ENCODE assay signal across 13 cellular contexts in the genomic region with DNA sequence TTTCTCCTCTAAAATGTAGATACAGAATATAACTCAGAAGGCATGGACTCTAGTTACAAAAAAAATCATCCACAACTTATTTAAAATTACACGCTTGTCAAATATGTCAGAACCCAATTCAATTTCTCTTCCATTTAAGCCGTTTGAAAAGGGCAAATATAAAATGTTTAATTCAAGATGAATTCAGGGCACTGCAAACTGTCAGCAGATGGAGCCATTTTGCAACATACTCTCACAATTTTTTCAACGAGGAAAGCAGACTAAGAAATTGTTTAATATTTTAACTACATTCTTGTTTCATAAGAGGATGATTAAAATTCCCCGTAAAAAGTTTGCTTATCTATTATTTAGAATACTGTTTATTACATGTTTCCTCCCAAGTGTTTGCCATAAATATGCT.
DNase-seq lines count a peak whose midpoint lies in the region; ATAC-seq and TF ChIP-seq lines count a peak whose summit lies in the region.
"Had no signal": no experiment of that assay in that cellular context is flagged by ENCODE, and none has a peak within 500 bp of the region (broad histone marks: within the 10 kb centered on the region; RNA-seq: fewer than 3 reads in every experiment).

No MANE protein-coding gene starts in this region.

- H3K4me2 ChIP-seq in OCI-LY3 (ENCODE audit: low read length) = no peak overlapping the region; the same call in 1 of the 2 replicates

- no peaks in the 10 kb centered on the region for H3K9me3 ChIP-seq in OCI-LY3 (ENCODE audit: insufficient read depth, low read length)

- no peaks in the 10 kb centered on the region for H4K20me1 ChIP-seq in OCI-LY3 (ENCODE audit: insufficient read depth, low read length)

- DNase-seq in DMS153 treated with DMSO at 0.1 percent for 48 hours (lab: John Stamatoyannopoulos, UW; ENCODE audit: unreplicated experiment) = peak; percentile 0
- DNase-seq in DMS153 (lab: John Stamatoyannopoulos, UW) = no peak
- peak; percentile 1 for DNase-seq in fibroblast of the aortic adventitia (ENCODE audit: low read depth)
- peak; percentile 9 for DNase-seq in putamen (ENCODE audit: low spot score)
- no peak for DNase-seq in activated T-cell treated with anti-CD3 and anti-CD28 coated beads, Interleukin-2, amount 50 U/mL, for 48 hours
- DNase-seq: activated CD8-positive, alpha-beta T cell treated with anti-CD3 and anti-CD28 coated beads for 36 hours; activated naive CD4-positive, alpha-beta T cell treated with anti-CD3 and anti-CD28 coated beads, Interleukin-2, amount 50 U/mL, for 16 hours; DMS79; stimulated activated CD4-positive, alpha-beta T cell treated with anti-CD3 and anti-CD28 coated beads, Interleukin-4, amount 100 ng/mL, for 24 hours; T-helper 2 cell had no signal

- no peaks in the 10 kb centered on the region for H3K36me3 ChIP-seq in OCI-LY3 (replicated peaks; ENCODE audit: low read depth, low read length)

- H3K9ac ChIP-seq in OCI-LY3 (ENCODE audit: low read length) = no peak overlapping the region

- H3K4me1 ChIP-seq in OCI-LY3 (ENCODE audit: low read length) = no peaks in the 10 kb centered on the region

- TF ChIP-seq CTCF in OCI-LY3 (IDR thresholded peaks at IDR 0.05; ENCODE audit: low read depth, low read length) (peak; percentile 49), fibroblast of the aortic adventitia (IDR thresholded peaks at IDR 0.05; ENCODE audit: insufficient read depth, low read length) (peak; percentile 16)

- H2AFZ ChIP-seq in OCI-LY3 (ENCODE audit: low read depth, low read length) = no peak overlapping the region; the same call in 1 of the 2 replicates

- H3K4me3 ChIP-seq in OCI-LY3 (ENCODE audit: low read length) (no peak overlapping the region), fibroblast of the aortic adventitia (ENCODE audit: low read depth, low read length) (no peak overlapping the region)

- no peak overlapping the region for H3K27ac ChIP-seq in OCI-LY3 (ENCODE audit: low read length)

- ATAC-seq in GM21619 (IDR thresholded peaks at IDR 0.05; ENCODE audit: unreplicated experiment) = no peak
- no peak for ATAC-seq in GM18519 (IDR thresholded peaks at IDR 0.05; ENCODE audit: low FRiP score, unreplicated experiment)
- ATAC-seq: activated CD8-positive, alpha-beta T cell treated with anti-CD3 and anti-CD28 coated beads for 36 hours had no signal

- H3K27me3 ChIP-seq in OCI-LY3 (ENCODE audit: low read depth, low read length) = no peaks in the 10 kb centered on the region

- no peaks in the 10 kb centered on the region for H3K79me2 ChIP-seq in OCI-LY3 (ENCODE audit: low read length)

Comparison
In these comparisons a context has a peak if more than half of its experiments do, and no peak if none do; other contexts are left out.
1. DNase-seq: peak in DMS153 treated with DMSO at 0.1 percent for 48 hours (single experiment), fibroblast of the aortic adventitia (single experiment) and putamen (single experiment); none in DMS153 (single experiment) and activated T-cell treated with anti-CD3 and anti-CD28 coated beads, Interleukin-2, amount 50 U/mL, for 48 hours (0 of 2).